Comparison of ENCODE assay signal across 8 cellular contexts in genomic region chr2:28449489-28450395, GRCh38. TPM values are rescaled to one million over a fixed set of nuclear protein-coding genes. Genes with fewer than 3 reads are reported as not detected.
DNase-seq lines count a peak whose midpoint lies in the region; ATAC-seq and TF ChIP-seq lines count a peak whose summit lies in the region.

No MANE protein-coding gene starts in this region.

- no peaks in the 10 kb centered on the region for H3K9me3 Mint-ChIP-seq in GM23338
- H3K9me3 Mint-ChIP-seq in activated CD4-positive, alpha-beta T cell treated with anti-CD3 and anti-CD28 coated beads for 36 hours (ENCODE audit: low read depth): no peaks in the 10 kb centered on the region
- H3K9me3 Mint-ChIP-seq in dendritic cell treated with granulocyte-macrophage colony-stimulating factor and Interleukin-4, amounts not matched to agents 40 ng/mL and 50 ng/mL, for 4 days: no peaks in the 10 kb centered on the region

- H3K4me3 Mint-ChIP-seq in GM23338: no peak overlapping the region
- H3K4me3 Mint-ChIP-seq in activated CD4-positive, alpha-beta T cell treated with anti-CD3 and anti-CD28 coated beads for 36 hours: peak overlapping the region; percentile 59
- peak overlapping the region; percentile 47 for H3K4me3 Mint-ChIP-seq in dendritic cell treated with granulocyte-macrophage colony-stimulating factor and Interleukin-4, amounts not matched to agents 40 ng/mL and 50 ng/mL, for 4 days

- no peaks in the 10 kb centered on the region for H3K4me1 ChIP-seq in GM23338 (ENCODE audit: insufficient read depth)

- H4K20me1 ChIP-seq in GM23338 (replicated peaks; ENCODE audit: insufficient read depth): no peaks in the 10 kb centered on the region

- no peaks in the 10 kb centered on the region for H3K36me3 ChIP-seq in GM23338 (ENCODE audit: insufficient read depth)

- no peak overlapping the region for H3K4me3 ChIP-seq in GM23338

- H3K4me1 Mint-ChIP-seq in GM23338: peaks cover 5% of the 10 kb centered on the region; the same call in 2 of the 3 replicates
- peaks cover 68% of the 10 kb centered on the region for H3K4me1 Mint-ChIP-seq in activated CD4-positive, alpha-beta T cell treated with anti-CD3 and anti-CD28 coated beads for 36 hours
- H3K4me1 Mint-ChIP-seq in dendritic cell treated with granulocyte-macrophage colony-stimulating factor and Interleukin-4, amounts not matched to agents 40 ng/mL and 50 ng/mL, for 4 days (ENCODE audit: low read depth): peaks cover 81% of the 10 kb centered on the region

- H2AFZ ChIP-seq in GM23338: no peak overlapping the region

- ATAC-seq in GM23338: no peak
- peak; percentile 68 for ATAC-seq in activated CD4-positive, alpha-beta T cell treated with anti-CD3 and anti-CD28 coated beads for 36 hours

- no peaks in the 10 kb centered on the region for H3K79me2 ChIP-seq in GM23338 (replicated peaks; ENCODE audit: insufficient read depth)

- no peaks in the 10 kb centered on the region for H3K9me2 ChIP-seq in GM23338 (ENCODE audit: insufficient read depth)

- no peaks in the 10 kb centered on the region for H3K36me3 Mint-ChIP-seq in GM23338 (ENCODE audit: low read depth)
- H3K36me3 Mint-ChIP-seq in activated CD4-positive, alpha-beta T cell treated with anti-CD3 and anti-CD28 coated beads for 36 hours (ENCODE audit: low read depth): no peaks in the 10 kb centered on the region
- no peaks in the 10 kb centered on the region for H3K36me3 Mint-ChIP-seq in dendritic cell treated with granulocyte-macrophage colony-stimulating factor and Interleukin-4, amounts not matched to agents 40 ng/mL and 50 ng/mL, for 4 days (ENCODE audit: low read depth)

- H3K27me3 ChIP-seq in GM23338 (ENCODE audit: insufficient read depth): no peaks in the 10 kb centered on the region

- H3K27ac ChIP-seq in GM23338 (ENCODE audit: low read depth): no peak overlapping the region

- H3F3A ChIP-seq in GM23338 (replicated peaks; ENCODE audit: low read depth): no peaks in the 10 kb centered on the region

- H3K4me2 ChIP-seq in GM23338: no peak overlapping the region

- CTCF ChIA-PET in activated CD4-positive, alpha-beta T cell treated with anti-CD3 and anti-CD28 coated beads for 36 hours (lab: Charles Lee): interaction anchor here (0.6 to 1.5 kb wide), 5 partner anchors 13 to 682 kb away, joined by 3 to 7 read pairs (median 4); no protein-coding TSS in a partner anchor

- peak overlapping the region; percentile 64 for H3K27ac Mint-ChIP-seq in GM23338
- peak overlapping the region; percentile 97 for H3K27ac Mint-ChIP-seq in activated CD4-positive, alpha-beta T cell treated with anti-CD3 and anti-CD28 coated beads for 36 hours
- peak overlapping the region; percentile 92 for H3K27ac Mint-ChIP-seq in dendritic cell treated with granulocyte-macrophage colony-stimulating factor and Interleukin-4, amounts not matched to agents 40 ng/mL and 50 ng/mL, for 4 days

- TF ChIP-seq CTCF in GM23338 (conservative IDR thresholded peaks at IDR 0.05; ENCODE audit: low read depth in 2 of 2): no peak

- DNase-seq in GM23338 (ENCODE audit: low spot score) (peak; percentile 15), HT-29 (ENCODE audit: low spot score) (no peak), putamen (ENCODE audit: low spot score) (no peak), T-helper 9 cell (no peak), mucosa of gallbladder (ENCODE audit: low spot score) (no peak)
- peak; percentile 95 for DNase-seq in activated CD4-positive, alpha-beta T cell treated with anti-CD3 and anti-CD28 coated beads for 36 hours
- peak; percentile 89 for DNase-seq in stimulated activated CD4-positive, alpha-beta T cell treated with anti-CD3 and anti-CD28 coated beads, Interleukin-4, amount 100 ng/mL, for 24 hours

- H3K27me3 Mint-ChIP-seq in GM23338 (ENCODE audit: insufficient read depth, low read depth, poor library complexity): peaks cover 5% of the 10 kb centered on the region
- no peaks in the 10 kb centered on the region for H3K27me3 Mint-ChIP-seq in activated CD4-positive, alpha-beta T cell treated with anti-CD3 and anti-CD28 coated beads for 36 hours
- no peaks in the 10 kb centered on the region for H3K27me3 Mint-ChIP-seq in dendritic cell treated with granulocyte-macrophage colony-stimulating factor and Interleukin-4, amounts not matched to agents 40 ng/mL and 50 ng/mL, for 4 days

- intact Hi-C loops in activated CD4-positive, alpha-beta T cell treated with anti-CD3 and anti-CD28 coated beads for 36 hours (cut with DNase I, micrococcal nuclease): loop anchor here (1.0 to 10.0 kb wide), 14 partner anchors 16 to 1815 kb away; partner anchors contain the start of genes BABAM2 (in 2 of the 2), RBKS (in 2 of the 2), FOSL2 (in 1 of the 2) and YPEL5 (in 1 of the 2)
- intact Hi-C loops in dendritic cell treated with granulocyte-macrophage colony-stimulating factor and Interleukin-4, amounts not matched to agents 40 ng/mL and 50 ng/mL, for 4 days (cut with micrococcal nuclease): loop anchor here (2.0 to 5.0 kb wide), 4 partner anchors 42 to 697 kb away; partner anchors contain the start of genes BABAM2 and RBKS

- POLR2A ChIA-PET in activated CD4-positive, alpha-beta T cell treated with anti-CD3 and anti-CD28 coated beads for 36 hours (lab: Charles Lee): interaction anchor here (0.8 to 1.5 kb wide), 6 partner anchors 25 to 768 kb away, joined by 3 to 5 read pairs (median 4); partner anchors contain the start of genes BABAM2 and FOSL2

TF ChIP-seq in GM23338, 12 proteins besides CTCF, POLR2A, EP300 and RAD21 (continues in another document):
- TF ChIP-seq EZH2 (IDR thresholded peaks at IDR 0.05; ENCODE audit: low read depth, unreplicated experiment) (no peak), ETS1 (IDR thresholded peaks at IDR 0.05) (no peak), POLR2AphosphoS5 (IDR thresholded peaks at IDR 0.05; ENCODE audit: low read depth) (no peak), REST (IDR thresholded peaks at IDR 0.05; ENCODE audit: unreplicated experiment) (no peak), ZNF331 (CRISPR knock-in tag; IDR thresholded peaks at IDR 0.05; ENCODE audit: low read depth) (no peak), ZNF114 (CRISPR knock-in tag; IDR thresholded peaks at IDR 0.05) (no peak), EZH2phosphoT487 (IDR thresholded peaks at IDR 0.05; ENCODE audit: unreplicated experiment) (no peak), STAT1 (IDR thresholded peaks at IDR 0.05; ENCODE audit: unreplicated experiment) (no peak), NANOG (IDR thresholded peaks at IDR 0.05; ENCODE audit: borderline replicate concordance) (no peak)

RNA-seq across cellular contexts. Expression of gene PLB1, which starts 46.1 kb away (rescaled TPM):
- 0.21 TPM in 1 of 2 replicates, not detected in the other for total RNA-seq in GM23338 (2014; rRNA removed; shearing (Covaris generic))
- 0.06 TPM in 1 of 2 replicates, not detected in the other for polyA plus RNA-seq in GM23338 (2016; fragmentation: Nextera tagmentation; extraction: Ambion mirVana)
- 1 to 10 TPM in 1 of 2 experiments, under 1 TPM in 1; 0.87 to 1.1 TPM for total RNA-seq in activated CD4-positive, alpha-beta T cell treated with anti-CD3 and anti-CD28 coated beads for 36 hours
- total RNA-seq in HT-29 (2014; rRNA removed; shearing (Covaris generic)): 0.26 TPM in 1 of 2 replicates, not detected in the other
- 7.2 TPM for total RNA-seq in mucosa of gallbladder

RNA-seq across cellular contexts. Expression of gene FOSL2, which starts 57.1 kb away (rescaled TPM):
- total RNA-seq in GM23338 (2014; rRNA removed; shearing (Covaris generic)): 2.3 and 4.3 TPM in 2 replicates
- 0.60 and 0.61 TPM in 2 replicates for polyA plus RNA-seq in GM23338 (2016; fragmentation: Nextera tagmentation; extraction: Ambion mirVana)
- total RNA-seq in activated CD4-positive, alpha-beta T cell treated with anti-CD3 and anti-CD28 coated beads for 36 hours: 100 to 1,000 TPM; 135 to 225 TPM
- total RNA-seq in HT-29 (2014; rRNA removed; shearing (Covaris generic)): 51.5 and 61.8 TPM in 2 replicates
- total RNA-seq in mucosa of gallbladder: 162 TPM

Comparison
In these comparisons a context has a peak if more than half of its experiments do, and no peak if none do; other contexts are left out.
1. DNase-seq: peak in GM23338 (single experiment), activated CD4-positive, alpha-beta T cell treated with anti-CD3 and anti-CD28 coated beads for 36 hours (single experiment) and stimulated activated CD4-positive, alpha-beta T cell treated with anti-CD3 and anti-CD28 coated beads, Interleukin-4, amount 100 ng/mL, for 24 hours (single experiment); none in HT-29 (single experiment), putamen (single experiment), T-helper 9 cell (single experiment) and mucosa of gallbladder (single experiment).
2. Peak in every context shown above with its lines, with median percentiles within 50 percentile points of each other: H3K27ac Mint-ChIP-seq.